Comparison of ENCODE assay signal across 15 cellular contexts in the genomic region with DNA sequence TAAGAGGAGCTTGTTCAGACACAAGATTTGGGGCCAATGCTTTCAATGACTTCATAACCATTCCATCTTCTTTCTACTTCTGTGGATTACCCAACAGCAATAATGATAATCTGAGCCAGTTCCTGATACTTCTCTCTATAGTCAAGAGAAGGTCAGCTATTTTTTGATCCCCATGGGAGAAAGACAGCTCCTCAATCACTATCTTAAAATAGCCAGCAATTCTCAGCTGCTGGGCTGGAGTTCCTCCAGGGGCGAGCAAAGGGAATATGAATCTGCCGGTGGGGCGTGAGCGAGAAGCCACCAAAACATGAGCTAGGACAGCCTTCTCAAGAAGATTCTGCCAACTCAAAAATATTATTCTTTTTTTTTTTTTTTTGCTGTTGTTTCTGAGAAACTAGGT.
"Had no signal": no experiment of that assay in that cellular context is flagged by ENCODE, and none has a peak within 500 bp of the region (broad histone marks: within the 10 kb centered on the region; RNA-seq: fewer than 3 reads in every experiment).

A gene with protein sequence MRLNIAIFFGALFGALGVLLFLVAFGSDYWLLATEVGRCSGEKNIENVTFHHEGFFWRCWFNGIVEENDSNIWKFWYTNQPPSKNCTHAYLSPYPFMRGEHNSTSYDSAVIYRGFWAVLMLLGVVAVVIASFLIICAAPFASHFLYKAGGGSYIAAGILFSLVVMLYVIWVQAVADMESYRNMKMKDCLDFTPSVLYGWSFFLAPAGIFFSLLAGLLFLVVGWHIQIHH (plus strand): TSS at position 269 of the 400 bp plus-strand sequence. CDS start 187 bp downstream, outside the sequence.

- DNase-seq: activated CD4-positive, alpha-beta T cell treated with anti-CD3 and anti-CD28 coated beads, Interleukin-2, amount 50 U/mL, for 1 hour; activated CD8-positive, alpha-beta memory T cell treated with anti-CD3 and anti-CD28 coated beads for 24 hours; activated naive CD8-positive, alpha-beta T cell treated with anti-CD3 and anti-CD28 coated beads for 36 hours; dorsolateral prefrontal cortex; glutamatergic neuron; immature natural killer cell; pancreas; small intestine; stimulated activated CD4-positive, alpha-beta T cell treated with anti-CD3 and anti-CD28 coated beads, Interleukin-4, amount 100 ng/mL, for 4 hours; stimulated activated CD8-positive, alpha-beta memory T cell treated with anti-CD3 and anti-CD28 coated beads, Interleukin-4, amount 100 ng/mL, for 48 hours; stimulated activated naive CD4-positive, alpha-beta T cell treated with Interleukin-2 at 50 U/mL for 16 hours; trophoblast cell had no signal

- H3K27ac ChIP-seq: dorsolateral prefrontal cortex, pancreas had no signal

- H3K4me1 Mint-ChIP-seq: activated naive CD8-positive, alpha-beta T cell treated with anti-CD3 and anti-CD28 coated beads for 36 hours; mesothelial cell of epicardium had no signal

- H3K4me3 Mint-ChIP-seq: activated naive CD8-positive, alpha-beta T cell treated with anti-CD3 and anti-CD28 coated beads for 36 hours; immature natural killer cell; mesothelial cell of epicardium had no signal

- H3K27me3 ChIP-seq: dorsolateral prefrontal cortex, pancreas had no signal

- H3K27ac Mint-ChIP-seq: activated naive CD8-positive, alpha-beta T cell treated with anti-CD3 and anti-CD28 coated beads for 36 hours; immature natural killer cell; mesothelial cell of epicardium had no signal

- H3K27me3 Mint-ChIP-seq: activated naive CD8-positive, alpha-beta T cell treated with anti-CD3 and anti-CD28 coated beads for 36 hours had no signal

- H3K9me3 ChIP-seq: pancreas had no signal

- H3K4me3 ChIP-seq: dorsolateral prefrontal cortex, lung, pancreas had no signal

- ATAC-seq: pancreas had no signal

- FAIRE-seq: endometrium, pancreas, small intestine had no signal

- H3K9me3 Mint-ChIP-seq: activated naive CD8-positive, alpha-beta T cell treated with anti-CD3 and anti-CD28 coated beads for 36 hours; immature natural killer cell; mesothelial cell of epicardium had no signal
